Comparison of ENCODE assay signal across 20 cellular contexts in the genomic region with DNA sequence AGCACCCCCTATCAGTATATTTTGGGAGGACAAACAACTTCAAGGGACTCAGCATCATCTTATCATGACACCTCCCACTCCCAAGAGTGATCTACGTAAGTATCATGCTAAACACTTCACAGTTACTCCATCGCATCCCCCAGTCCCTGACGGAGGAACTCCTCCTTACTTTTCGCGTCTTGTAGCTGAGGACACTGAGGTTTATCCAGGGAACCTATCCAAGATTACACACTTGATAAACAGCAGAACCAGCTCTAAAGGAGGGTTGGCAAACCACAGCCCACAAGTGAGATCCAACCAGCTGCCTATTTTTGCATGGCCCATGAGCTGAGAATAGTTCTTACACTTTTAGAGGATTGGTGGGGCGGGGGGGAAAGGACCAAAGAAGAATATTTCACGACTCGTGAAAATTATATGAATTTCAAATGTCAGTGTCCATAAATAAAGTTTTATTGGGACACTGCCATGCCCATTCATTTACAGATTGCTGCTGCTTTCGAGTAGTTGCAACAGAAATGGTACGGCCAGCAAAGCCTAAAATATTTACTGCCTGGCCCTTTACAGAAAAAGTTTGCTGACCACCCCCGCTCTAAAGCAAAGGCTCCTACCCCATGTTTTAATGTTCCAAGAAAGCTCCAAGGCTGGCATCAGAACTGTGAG.
"Had no signal": no experiment of that assay in that cellular context is flagged by ENCODE, and none has a peak within 500 bp of the region (broad histone marks: within the 10 kb centered on the region; RNA-seq: fewer than 3 reads in every experiment).

No MANE protein-coding gene starts in this region.

- H3K36me3 ChIP-seq: brain microvascular endothelial cell, heart left ventricle, neutrophil, tibial artery, vagina had no signal

- H3K27ac ChIP-seq: brain microvascular endothelial cell, coronary artery, neutrophil, tibial artery, vagina had no signal

- DNase-seq: activated CD4-positive, alpha-beta T cell treated with anti-CD3 and anti-CD28 coated beads, Interleukin-2, amount 10 ng/mL, durations not matched to agents 24 days and 14 days; activated CD8-positive, alpha-beta T cell treated with anti-CD3 and anti-CD28 coated beads, Interleukin-2, amount 10 ng/mL, durations not matched to agents 7 days and 5 days; activated naive CD4-positive, alpha-beta T cell treated with Interleukin-2 at 50 U/mL for 16 hours; activated T-cell treated with anti-CD3 and anti-CD28 coated beads, Interleukin-2, amount 50 U/mL, for 24 hours; anterior cingulate cortex; brain microvascular endothelial cell; heart left ventricle; left ventricle myocardium superior; mucosa of descending colon; naive thymus-derived CD8-positive, alpha-beta T cell; stimulated activated CD4-positive, alpha-beta T cell treated with anti-CD3 and anti-CD28 coated beads, Interleukin-12 subunit alpha, Interleukin-12 subunit beta, amount 100 ng/mL, for 4 hours; stimulated activated CD4-positive, alpha-beta T cell treated with anti-CD3 and anti-CD28 coated beads, Interleukin-1b, Interleukin-23, amount 100 ng/mL, for 48 hours; stimulated activated CD8-positive, alpha-beta memory T cell treated with anti-CD3 and anti-CD28 coated beads, Interleukin-4, amount 100 ng/mL, for 48 hours; stimulated activated naive CD4-positive, alpha-beta T cell; T-helper 1 cell; T-helper 9 cell; tibial artery had no signal

- H3K27me3 ChIP-seq: brain microvascular endothelial cell, heart left ventricle, tibial artery, vagina had no signal

- ATAC-seq: activated CD8-positive, alpha-beta T cell treated with anti-CD3 and anti-CD28 coated beads, Interleukin-2, amount 10 ng/mL, durations not matched to agents 7 days and 5 days; heart left ventricle; left ventricle myocardium superior; mucosa of descending colon; naive thymus-derived CD8-positive, alpha-beta T cell had no signal

- H3K4me1 ChIP-seq: tibial artery, vagina had no signal

- H3K9me3 ChIP-seq: heart left ventricle, mucosa of descending colon, neutrophil, tibial artery, vagina had no signal

- H3K4me3 ChIP-seq: coronary artery, heart left ventricle, mucosa of descending colon, tibial artery, vagina had no signal
